In genomic region chr4:15547392-15547791, GRCh38 we compare ENCODE assay signal across 15 cellular contexts.
DNase-seq lines count a peak whose midpoint lies in the region; ATAC-seq lines count a peak whose summit lies in the region.
"Had no signal": no experiment of that assay in that cellular context is flagged by ENCODE, and none has a peak within 500 bp of the region (broad histone marks: within the 10 kb centered on the region; RNA-seq: fewer than 3 reads in every experiment).

No MANE protein-coding gene starts in this region.

- no peaks in the 10 kb centered on the region for H3K9me3 Mint-ChIP-seq in activated T-cell treated with anti-CD3 and anti-CD28 coated beads, Interleukin-2, amount 50 U/mL, for 4 hours
- H3K9me3 Mint-ChIP-seq: endodermal cell; stimulated activated memory B cell treated with anti-CD40 and anti-IgM and Interleukin-4, amounts not matched to agents 10 μg/mL and 1 μg/mL and 100 μg/mL, for 72 hours had no signal

- peaks cover 10% of the 10 kb centered on the region for H3K4me1 Mint-ChIP-seq in activated T-cell treated with anti-CD3 and anti-CD28 coated beads, Interleukin-2, amount 50 U/mL, for 4 hours (ENCODE audit: low read depth)
- H3K4me1 Mint-ChIP-seq in T-helper 17 cell, result peaks cover 16% of the 10 kb centered on the region
- H3K4me1 Mint-ChIP-seq: stimulated activated memory B cell treated with anti-CD40 and anti-IgM and Interleukin-4, amounts not matched to agents 10 μg/mL and 1 μg/mL and 100 μg/mL, for 72 hours had no signal

- no peaks in the 10 kb centered on the region for H3K27me3 Mint-ChIP-seq in activated T-cell treated with anti-CD3 and anti-CD28 coated beads, Interleukin-2, amount 50 U/mL, for 4 hours (ENCODE audit: low read depth)
- H3K27me3 Mint-ChIP-seq in T-helper 17 cell, result no peaks in the 10 kb centered on the region
- H3K27me3 Mint-ChIP-seq: stimulated activated memory B cell treated with anti-CD40 and anti-IgM and Interleukin-4, amounts not matched to agents 10 μg/mL and 1 μg/mL and 100 μg/mL, for 72 hours had no signal

- H3K4me3 Mint-ChIP-seq in activated T-cell treated with anti-CD3 and anti-CD28 coated beads, Interleukin-2, amount 50 U/mL, for 4 hours, result peak overlapping the region; percentile 46
- H3K4me3 Mint-ChIP-seq in T-helper 17 cell, result peak overlapping the region; percentile 81
- H3K4me3 Mint-ChIP-seq: endodermal cell; stimulated activated memory B cell treated with anti-CD40 and anti-IgM and Interleukin-4, amounts not matched to agents 10 μg/mL and 1 μg/mL and 100 μg/mL, for 72 hours had no signal

- no peaks in the 10 kb centered on the region for H3K9me3 ChIP-seq in T-helper 17 cell (ENCODE audit: control insufficient read depth, low read length, poor library complexity, severe bottlenecking)

- H3K36me3 Mint-ChIP-seq in activated T-cell treated with anti-CD3 and anti-CD28 coated beads, Interleukin-2, amount 50 U/mL, for 4 hours (ENCODE audit: insufficient read depth), result peaks cover 7% of the 10 kb centered on the region
- peaks cover 9% of the 10 kb centered on the region for H3K36me3 Mint-ChIP-seq in T-helper 17 cell (ENCODE audit: low read depth)

- peak overlapping the region; percentile 68 for H3K27ac Mint-ChIP-seq in T-helper 17 cell
- H3K27ac Mint-ChIP-seq: endodermal cell; stimulated activated memory B cell treated with anti-CD40 and anti-IgM and Interleukin-4, amounts not matched to agents 10 μg/mL and 1 μg/mL and 100 μg/mL, for 72 hours had no signal

- DNase-seq in activated T-cell treated with anti-CD3 and anti-CD28 coated beads, Interleukin-2, amount 50 U/mL, for 4 hours, result no peak
- no peak for DNase-seq in activated T-cell treated with anti-CD3 and anti-CD28 coated beads for 4 hours
- DNase-seq in T-helper 17 cell, result no peak
- DNase-seq in stimulated activated naive CD8-positive, alpha-beta T cell treated with anti-CD3 and anti-CD28 coated beads, Interleukin-15, Interleukin-2, amounts not matched to agents 100 U/mL and 50 U/mL, for 24 hours, result no peak
- no peak for DNase-seq in GM19238 (ENCODE audit: insufficient read length, low spot score)
- DNase-seq in caudate nucleus (lab: John Stamatoyannopoulos, UW), result no peak
- DNase-seq: DMS153; endodermal cell; NCI-H1105 treated with DMSO at 0.1 percent for 48 hours; NCI-H446 treated with DMSO at 0.1 percent for 48 hours; stimulated activated CD4-positive, alpha-beta T cell treated with anti-CD3 and anti-CD28 coated beads, Interleukin-2, amount 100 ng/mL, for 48 hours; T-helper 9 cell had no signal

- peak in 1 of 2 donors; percentile 77 for ATAC-seq in activated T-cell treated with anti-CD3 and anti-CD28 coated beads, Interleukin-2, amount 50 U/mL, for 4 hours
- peak; percentile 86 for ATAC-seq in HG02885 (IDR thresholded peaks at IDR 0.05; ENCODE audit: poor library complexity, unreplicated experiment)
- ATAC-seq in T-helper 17 cell, result peak; percentile 95
- peak; percentile 28 for ATAC-seq in stimulated activated naive CD8-positive, alpha-beta T cell treated with anti-CD3 and anti-CD28 coated beads, Interleukin-15, Interleukin-2, amounts not matched to agents 100 U/mL and 50 U/mL, for 24 hours
- ATAC-seq in HG03439 (IDR thresholded peaks at IDR 0.05; ENCODE audit: unreplicated experiment), result no peak
- ATAC-seq: stimulated activated memory B cell treated with anti-CD40 and anti-IgM and Interleukin-4, amounts not matched to agents 10 μg/mL and 1 μg/mL and 100 μg/mL, for 72 hours had no signal

- no peak overlapping the region for H3K27ac ChIP-seq in caudate nucleus (ENCODE audit: low read depth, low read length)
